17 cellular contexts compared by ENCODE assay signal in the genomic region with DNA sequence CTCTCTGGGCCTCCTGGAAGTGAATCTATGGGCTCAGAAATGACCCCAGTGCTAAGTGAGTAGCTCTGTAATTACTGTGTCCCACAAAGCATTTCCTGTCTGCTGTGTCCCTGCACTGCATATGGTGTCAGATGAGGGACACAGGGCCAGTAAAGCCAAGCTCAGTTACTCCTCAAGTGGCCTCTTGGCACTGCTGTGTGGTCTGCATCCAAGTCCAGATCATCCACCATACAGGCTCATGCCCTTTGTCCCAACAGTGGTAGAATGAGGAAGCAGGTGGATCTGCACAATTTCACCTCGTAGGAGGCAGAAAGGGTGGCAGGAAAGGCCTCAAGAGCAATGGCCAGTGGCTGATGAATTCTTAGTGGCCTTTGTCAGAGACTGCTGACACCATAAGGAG.
"Had no signal": no experiment of that assay in that cellular context is flagged by ENCODE, and none has a peak within 500 bp of the region (broad histone marks: within the 10 kb centered on the region; RNA-seq: fewer than 3 reads in every experiment).

No MANE protein-coding gene starts in this region.

- H3K4me3 ChIP-seq: body of pancreas, colonic mucosa, gastroesophageal sphincter, lung, sigmoid colon, upper lobe of right lung had no signal

- H3K27ac ChIP-seq: body of pancreas, colonic mucosa, gastroesophageal sphincter, parathyroid adenoma, sigmoid colon, upper lobe of right lung had no signal

- DNase-seq: activated CD4-positive, alpha-beta T cell treated with anti-CD3 and anti-CD28 coated beads, Interleukin-2, amount 10 ng/mL, durations not matched to agents 7 days and 5 days; activated CD8-positive, alpha-beta memory T cell treated with anti-CD3 and anti-CD28 coated beads, Interleukin-2, amount 50 U/mL, for 48 hours; activated gamma-delta T cell; activated T-cell treated with anti-CD3 and anti-CD28 coated beads, Interleukin-2, amount 50 U/mL, for 72 hours; amygdala; body of pancreas; caudate nucleus; colonic mucosa; sigmoid colon; stimulated activated CD4-positive, alpha-beta T cell treated with anti-CD3 and anti-CD28 coated beads, Interleukin-1b, Interleukin-23, amount 100 ng/mL, for 48 hours; stimulated activated naive CD8-positive, alpha-beta T cell treated with anti-CD3 and anti-CD28 coated beads, Interleukin-15, amount 100 ng/mL, for 72 hours; upper lobe of right lung had no signal

- H3K36me3 ChIP-seq: colonic mucosa, gastroesophageal sphincter, sigmoid colon, upper lobe of right lung had no signal

- H3K27me3 ChIP-seq: body of pancreas, colonic mucosa, sigmoid colon had no signal

- FAIRE-seq: endometrium, islet of Langerhans had no signal

- H3K4me1 ChIP-seq: body of pancreas, colonic mucosa, gastroesophageal sphincter, parathyroid adenoma, sigmoid colon, upper lobe of right lung had no signal

- H3K9me3 ChIP-seq: body of pancreas, colonic mucosa, gastroesophageal sphincter, sigmoid colon, upper lobe of right lung had no signal
